Comparison of ENCODE assay signal across 11 cellular contexts in the genomic region with DNA sequence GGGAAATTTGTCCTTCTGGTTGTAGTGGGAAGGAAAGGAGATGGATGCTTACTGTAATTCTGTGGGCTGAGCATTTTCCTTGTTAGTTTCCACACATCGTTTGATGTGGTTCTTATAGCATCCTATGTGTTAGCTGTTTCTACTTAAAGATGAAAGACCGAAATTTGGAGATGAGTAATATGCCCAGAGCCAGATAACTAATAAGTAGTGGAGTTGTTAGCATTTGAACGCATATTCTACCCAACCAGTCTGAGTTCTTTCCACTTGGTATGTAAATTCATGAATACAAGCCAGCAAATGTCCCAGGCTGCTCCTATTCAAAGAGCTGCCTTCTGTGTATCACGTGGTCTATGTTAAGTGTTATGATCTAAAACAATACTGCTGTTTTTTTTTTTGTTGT. TPM values are rescaled to one million over a fixed set of nuclear protein-coding genes. Genes with fewer than 3 reads are reported as not detected.
DNase-seq lines count a peak whose midpoint lies in the region; ATAC-seq and TF ChIP-seq lines count a peak whose summit lies in the region.
"Had no signal": no experiment of that assay in that cellular context is flagged by ENCODE, and none has a peak within 500 bp of the region (broad histone marks: within the 10 kb centered on the region; RNA-seq: fewer than 3 reads in every experiment).

No MANE protein-coding gene starts in this region.

- no peak overlapping the region for H3K14ac ChIP-seq in mesenchymal stem cell (ENCODE audit: low read length in 2 of 2)
- no peak overlapping the region for H3K14ac ChIP-seq in H9 (ENCODE audit: insufficient read depth, low read length)

- POLR2A ChIA-PET in HEK293T (lab: Yijun Ruan, JAX): no interaction called here

- no peak overlapping the region for H2BK12ac ChIP-seq in mesenchymal stem cell (ENCODE audit: low read length in 2 of 2)
- no peak overlapping the region for H2BK12ac ChIP-seq in H9 (ENCODE audit: insufficient read length, low read depth, low read length)

- no peaks in the 10 kb centered on the region for H3K9me3 Mint-ChIP-seq in activated T-helper 2 cell treated with anti-CD3 and anti-CD28 coated beads, Interferon-gamma antibody, Interleukin-2, Interleukin-4, amounts not matched to agents 10 μg/mL and 5 μg/mL and 100 μg/mL, durations not matched to agents 14 hours and 24 hours and 36 hours
- no peaks in the 10 kb centered on the region for H3K9me3 Mint-ChIP-seq in H9

- H3K9me3 ChIP-seq in mesenchymal stem cell (ENCODE audit: control insufficient read depth, low read length) (no peaks in the 10 kb centered on the region), H9 (ENCODE audit: control insufficient read depth, low read depth, low read length) (no peaks in the 10 kb centered on the region)

- H3K4me3 ChIP-seq in AG10803 (ENCODE audit: low read length): no peak overlapping the region
- H3K4me3 ChIP-seq in mesenchymal stem cell (ENCODE audit: insufficient read depth in 1 of 2, low read depth in 1 of 2, low read length in 2 of 2): no peak overlapping the region

- peak overlapping the region; percentile 69 for H3K27ac Mint-ChIP-seq in activated T-helper 2 cell treated with anti-CD3 and anti-CD28 coated beads, Interferon-gamma antibody, Interleukin-2, Interleukin-4, amounts not matched to agents 10 μg/mL and 5 μg/mL and 100 μg/mL, durations not matched to agents 14 hours and 24 hours and 36 hours
- peak overlapping the region in 1 of 3 experiments; percentile 68; a peak in 4 of 7 replicates for H3K27ac Mint-ChIP-seq in H9

- CTCF ChIA-PET in HEK293T (lab: Yijun Ruan, JAX): interaction anchor here (0.5 to 0.7 kb wide), 2 partner anchors 37 to 1073 kb away, joined by 3 to 4 read pairs; no protein-coding TSS in a partner anchor

- H3K27me3 Mint-ChIP-seq in activated T-helper 2 cell treated with anti-CD3 and anti-CD28 coated beads, Interferon-gamma antibody, Interleukin-2, Interleukin-4, amounts not matched to agents 10 μg/mL and 5 μg/mL and 100 μg/mL, durations not matched to agents 14 hours and 24 hours and 36 hours (ENCODE audit: low read depth): peaks cover 14% of the 10 kb centered on the region
- no peaks in the 10 kb centered on the region for H3K27me3 Mint-ChIP-seq in H9 (ENCODE audit: low read depth)

- TF ChIP-seq CTCF in AG10803 (conservative IDR thresholded peaks at IDR 0.05; ENCODE audit: low read length) (no peak), H9 (conservative IDR thresholded peaks at IDR 0.05) (no peak)

- H3K27ac ChIP-seq in mesenchymal stem cell (ENCODE audit: low read length, poor library complexity, severe bottlenecking) (no peak overlapping the region), H9 (ENCODE audit: insufficient read length, low read depth, low read length) (no peak overlapping the region)

- DNase-seq in AG10803 (ENCODE audit: low read depth) (peak; percentile 61), COLO829 (ENCODE audit: low spot score) (peak; percentile 72), mesenchymal stem cell (peak; percentile 38), left colon (no peak), H9 (no peak), AG20443 (ENCODE audit: low spot score) (no peak), HEK293T (ENCODE audit: extremely low spot score) (no peak)
- no peak for DNase-seq in activated T-helper 2 cell treated with anti-CD3 and anti-CD28 coated beads, Interferon-gamma antibody, Interleukin-2, Interleukin-4, amounts not matched to agents 10 μg/mL and 5 μg/mL and 100 μg/mL, durations not matched to agents 14 hours and 24 hours and 36 hours (ENCODE audit: low spot score)
- DNase-seq: cortex of kidney, DMS79 treated with DMSO at 0.1 percent for 48 hours, NCI-H524 treated with DMSO at 0.1 percent for 48 hours had no signal

- no peak for ATAC-seq in left colon

- H3K4me2 ChIP-seq in mesenchymal stem cell (ENCODE audit: low read length, poor library complexity, severe bottlenecking): no peak overlapping the region
- no peak overlapping the region for H3K4me2 ChIP-seq in H9 (ENCODE audit: insufficient read depth, insufficient read length, low read length)

- H2BK5ac ChIP-seq in mesenchymal stem cell (ENCODE audit: low read depth, low read length, poor library complexity, severe bottlenecking): no peak overlapping the region
- no peak overlapping the region for H2BK5ac ChIP-seq in H9 (ENCODE audit: insufficient read length, low read length)

- peaks cover 28% of the 10 kb centered on the region for H3K36me3 Mint-ChIP-seq in activated T-helper 2 cell treated with anti-CD3 and anti-CD28 coated beads, Interferon-gamma antibody, Interleukin-2, Interleukin-4, amounts not matched to agents 10 μg/mL and 5 μg/mL and 100 μg/mL, durations not matched to agents 14 hours and 24 hours and 36 hours (ENCODE audit: low read depth)
- H3K36me3 Mint-ChIP-seq in H9 (ENCODE audit: insufficient read depth in 1 of 3, low read depth in 3 of 3): peaks cover 2 to 4% (median 3%) of the 10 kb centered on the region in 3 experiments; a peak in 2 of 7 replicates

- H3K18ac ChIP-seq in mesenchymal stem cell (ENCODE audit: low read depth in 1 of 2, low read length in 2 of 2): no peak overlapping the region
- no peak overlapping the region for H3K18ac ChIP-seq in H9 (ENCODE audit: insufficient read length, low read depth, low read length)

- no peak overlapping the region for H4K91ac ChIP-seq in mesenchymal stem cell (ENCODE audit: low read length)
- no peak overlapping the region for H4K91ac ChIP-seq in H9 (ENCODE audit: insufficient read length, low read depth, low read length)

- H4K20me1 ChIP-seq in H9 (ENCODE audit: control insufficient read depth, insufficient read depth, insufficient read length): no peaks in the 10 kb centered on the region

- no peak overlapping the region for H3K4me3 Mint-ChIP-seq in activated T-helper 2 cell treated with anti-CD3 and anti-CD28 coated beads, Interferon-gamma antibody, Interleukin-2, Interleukin-4, amounts not matched to agents 10 μg/mL and 5 μg/mL and 100 μg/mL, durations not matched to agents 14 hours and 24 hours and 36 hours (ENCODE audit: low read depth)
- no peak overlapping the region for H3K4me3 Mint-ChIP-seq in H9

- H3K56ac ChIP-seq in H9 (ENCODE audit: insufficient read length, low read depth, low read length): no peak overlapping the region

- H3K9ac ChIP-seq in mesenchymal stem cell (ENCODE audit: low read length): peak overlapping the region; percentile 17
- no peak overlapping the region for H3K9ac ChIP-seq in H9 (ENCODE audit: extremely low read depth, insufficient read length, low read length)

- H3K23ac ChIP-seq in mesenchymal stem cell (ENCODE audit: low read length in 2 of 2): no peak overlapping the region
- H3K23ac ChIP-seq in H9 (ENCODE audit: insufficient read length, low read depth, low read length): no peak overlapping the region

- H4K8ac ChIP-seq in mesenchymal stem cell (ENCODE audit: low read length) (no peak overlapping the region), H9 (replicated peaks; ENCODE audit: insufficient read length, low read depth, low read length) (no peak overlapping the region)

- H3K36me3 ChIP-seq in mesenchymal stem cell (ENCODE audit: control insufficient read depth in 1 of 2, insufficient read depth in 2 of 2, low read depth in 1 of 2, low read length in 2 of 2): no peaks in the 10 kb centered on the region

- H3K4ac ChIP-seq in mesenchymal stem cell (ENCODE audit: low read depth in 1 of 2, low read length in 2 of 2): no peak overlapping the region
- H3K4ac ChIP-seq in H9 (ENCODE audit: low read depth, low read length): no peak overlapping the region

- peaks cover 3% of the 10 kb centered on the region for H3K79me1 ChIP-seq in mesenchymal stem cell (replicated peaks; ENCODE audit: low read length, poor library complexity, severe bottlenecking)
- H3K79me1 ChIP-seq in H9 (ENCODE audit: insufficient read depth, low read depth, low read length, poor library complexity, severe bottlenecking): peaks cover 2% of the 10 kb centered on the region

- no peaks in the 10 kb centered on the region for H3K27me3 ChIP-seq in mesenchymal stem cell (ENCODE audit: control insufficient read depth in 1 of 2, insufficient read depth in 1 of 2, low read length in 2 of 2)
- H3K27me3 ChIP-seq in H9 (ENCODE audit: insufficient read depth, low read length): no peaks in the 10 kb centered on the region

- H2BK15ac ChIP-seq in mesenchymal stem cell (ENCODE audit: low read depth, poor library complexity, severe bottlenecking): no peak overlapping the region
- no peak overlapping the region for H2BK15ac ChIP-seq in H9 (ENCODE audit: low read depth, low read length)

- H2AFZ ChIP-seq in mesenchymal stem cell (ENCODE audit: low read depth, low read length) (no peak overlapping the region), H9 (ENCODE audit: low read length) (no peak overlapping the region)

- no peak overlapping the region for H4K5ac ChIP-seq in H9 (ENCODE audit: insufficient read length, low read depth, low read length)

- H3K79me2 ChIP-seq in H9 (ENCODE audit: insufficient read depth, low read length): peaks cover 12% of the 10 kb centered on the region; the same call in 1 of the 2 replicates

- H2BK120ac ChIP-seq in mesenchymal stem cell (ENCODE audit: low read depth, low read length): no peak overlapping the region
- H2BK120ac ChIP-seq in H9 (ENCODE audit: low read depth, low read length, poor library complexity, severe bottlenecking): no peak overlapping the region

- WGBS in mesenchymal stem cell: 78% methylated on average over 3 of the region's 4 CpGs
- no CpG with 5 or more reads among the region's 4 CpGs for WGBS in H9 (ENCODE audit: extremely low coverage, insufficient read length, low lambda C conversion rate)

- H2BK20ac ChIP-seq in H9 (ENCODE audit: low read depth, low read length, poor library complexity, severe bottlenecking): no peak overlapping the region

- intact Hi-C loops in activated T-helper 2 cell treated with anti-CD3 and anti-CD28 coated beads, Interferon-gamma antibody, Interleukin-2, Interleukin-4, amounts not matched to agents 10 μg/mL and 5 μg/mL and 100 μg/mL, durations not matched to agents 14 hours and 24 hours and 36 hours (cut with micrococcal nuclease): loop anchor here (1.0 kb wide), 1 partner anchor 20 kb away; no protein-coding TSS in a partner anchor
- intact Hi-C loops in left colon (cut with DNase I, micrococcal nuclease): no loop called here

- no peak overlapping the region for H2AK5ac ChIP-seq in mesenchymal stem cell (ENCODE audit: low read length, severe bottlenecking)
- no peak overlapping the region for H2AK5ac ChIP-seq in H9 (ENCODE audit: insufficient read length, low read length)

- peaks cover 10% of the 10 kb centered on the region for H3K4me1 ChIP-seq in mesenchymal stem cell (ENCODE audit: control insufficient read depth, insufficient read depth, low read depth, low read length)
- H3K4me1 ChIP-seq in H9 (ENCODE audit: insufficient read depth, low read length): no peaks in the 10 kb centered on the region; the same call in 1 of the 2 replicates

- H3T11ph ChIP-seq in H9 (ENCODE audit: low read length): no peak overlapping the region

- H3K23me2 ChIP-seq in H9 (ENCODE audit: insufficient read length, low read depth, low read length, poor library complexity, severe bottlenecking): no peaks in the 10 kb centered on the region

- peaks cover 40% of the 10 kb centered on the region for H3K4me1 Mint-ChIP-seq in activated T-helper 2 cell treated with anti-CD3 and anti-CD28 coated beads, Interferon-gamma antibody, Interleukin-2, Interleukin-4, amounts not matched to agents 10 μg/mL and 5 μg/mL and 100 μg/mL, durations not matched to agents 14 hours and 24 hours and 36 hours (ENCODE audit: low read depth)
- H3K4me1 Mint-ChIP-seq in H9: peaks cover 36 to 47% of the 10 kb centered on the region in 2 experiments

RNA-seq across cellular contexts. Expression of gene SPECC1L, which starts 14.6 kb away (rescaled TPM):
- total RNA-seq in activated T-helper 2 cell treated with anti-CD3 and anti-CD28 coated beads, Interferon-gamma antibody, Interleukin-2, Interleukin-4, amounts not matched to agents 10 μg/mL and 5 μg/mL and 100 μg/mL, durations not matched to agents 14 hours and 24 hours and 36 hours: 35.9 and 40.9 TPM in 2 replicates
- 28.6 TPM for polyA plus RNA-seq in mesenchymal stem cell (2013, experiment 1 of 2)
- 31.0 TPM for polyA plus RNA-seq in mesenchymal stem cell (2013, experiment 2 of 2)
- total RNA-seq in left colon (10 to 100 TPM; 86.3 to 87.5 TPM), H9 (2021) (54.2 and 57.1 TPM in 2 replicates)

RNA-seq across cellular contexts. Expression of gene GGT5, which starts 40.4 kb away (rescaled TPM):
- 0.05 TPM in 1 of 2 replicates, not detected in the other for total RNA-seq in activated T-helper 2 cell treated with anti-CD3 and anti-CD28 coated beads, Interferon-gamma antibody, Interleukin-2, Interleukin-4, amounts not matched to agents 10 μg/mL and 5 μg/mL and 100 μg/mL, durations not matched to agents 14 hours and 24 hours and 36 hours
- polyA plus RNA-seq in mesenchymal stem cell (2013, experiment 1 of 2): 181 TPM
- 135 TPM for polyA plus RNA-seq in mesenchymal stem cell (2013, experiment 2 of 2)
- 1 to 10 TPM; 3.7 to 6.7 TPM for total RNA-seq in left colon
- 0.20 TPM in 2 replicates for total RNA-seq in H9 (2021)

Comparison
In these comparisons a context has a peak if more than half of its experiments do, and no peak if none do; other contexts are left out.
1. DNase-seq: peak in AG10803 (single experiment), COLO829 (single experiment) and mesenchymal stem cell (single experiment); none in activated T-helper 2 cell treated with anti-CD3 and anti-CD28 coated beads, Interferon-gamma antibody, Interleukin-2, Interleukin-4, amounts not matched to agents 10 μg/mL and 5 μg/mL and 100 μg/mL, durations not matched to agents 14 hours and 24 hours and 36 hours (single experiment), left colon (0 of 2), H9 (single experiment), AG20443 (single experiment) and HEK293T (single experiment).